Comparison of ENCODE assay signal across 19 cellular contexts in genomic region chr9:68749135-68749534, GRCh38.
"Had no signal": no experiment of that assay in that cellular context is flagged by ENCODE, and none has a peak within 500 bp of the region (broad histone marks: within the 10 kb centered on the region; RNA-seq: fewer than 3 reads in every experiment).

No MANE protein-coding gene starts in this region.

- H3K9me3 ChIP-seq: esophagus muscularis mucosa, spleen, transverse colon had no signal

- H3K4me1 ChIP-seq: esophagus muscularis mucosa had no signal

- H3K27ac ChIP-seq: esophagus muscularis mucosa, neural progenitor cell, spleen, transverse colon had no signal

- H3K4me1 Mint-ChIP-seq: activated naive CD4-positive, alpha-beta T cell treated with anti-CD3 and anti-CD28 coated beads, Interleukin-2, amount 50 U/mL, for 24 hours; central memory CD8-positive, alpha-beta T cell had no signal

- H3K4me3 ChIP-seq: esophagus muscularis mucosa, neural progenitor cell, spleen, transverse colon had no signal

- DNase-seq: activated B cell treated with CpG ODN at 0.5 μM for 24 hours; activated CD4-positive, alpha-beta T cell treated with anti-CD3 and anti-CD28 coated beads, Interleukin-2, amount 50 U/mL, for 1 hour; activated CD8-positive, alpha-beta T cell treated with anti-CD3 and anti-CD28 coated beads for 36 hours; activated T-cell treated with anti-CD3 and anti-CD28 coated beads, Interleukin-2, amount 50 U/mL, for 48 hours; effector CD4-positive, alpha-beta T cell; left colon; naive thymus-derived CD8-positive, alpha-beta T cell; right cardiac atrium; spleen; stimulated activated naive CD4-positive, alpha-beta T cell treated with Interleukin-2 at 50 U/mL for 16 hours; T-helper 1 cell; transverse colon had no signal

- H3K9me3 Mint-ChIP-seq: activated B cell treated with CpG ODN at 0.5 μM for 24 hours; activated CD8-positive, alpha-beta T cell treated with anti-CD3 and anti-CD28 coated beads for 36 hours; activated naive CD4-positive, alpha-beta T cell treated with anti-CD3 and anti-CD28 coated beads, Interleukin-2, amount 50 U/mL, for 24 hours; activated T-helper 2 cell treated with anti-CD3 and anti-CD28 coated beads, Interferon-gamma antibody, Interleukin-2, Interleukin-4, amounts not matched to agents 10 μg/mL and 5 μg/mL and 100 μg/mL, durations not matched to agents 14 hours and 24 hours and 36 hours; central memory CD8-positive, alpha-beta T cell; dendritic cell treated with granulocyte-macrophage colony-stimulating factor and Interleukin-4, amounts not matched to agents 40 ng/mL and 50 ng/mL, for 4 days; naive thymus-derived CD8-positive, alpha-beta T cell; T-helper 2 cell treated with Interferon-gamma antibody and Interleukin-4, amounts not matched to agents 5 μg/mL and 100 μg/mL, for 36 hours had no signal

- H3K4me2 ChIP-seq: neural progenitor cell had no signal

- H3K27me3 ChIP-seq: esophagus muscularis mucosa, neural progenitor cell, spleen, transverse colon had no signal

- H3K27me3 Mint-ChIP-seq: activated B cell treated with CpG ODN at 0.5 μM for 24 hours; activated CD8-positive, alpha-beta T cell treated with anti-CD3 and anti-CD28 coated beads for 36 hours; activated naive CD4-positive, alpha-beta T cell treated with anti-CD3 and anti-CD28 coated beads, Interleukin-2, amount 50 U/mL, for 24 hours; dendritic cell treated with granulocyte-macrophage colony-stimulating factor and Interleukin-4, amounts not matched to agents 40 ng/mL and 50 ng/mL, for 4 days had no signal

- H3K27ac Mint-ChIP-seq: activated B cell treated with CpG ODN at 0.5 μM for 24 hours; activated CD8-positive, alpha-beta T cell treated with anti-CD3 and anti-CD28 coated beads for 36 hours; activated naive CD4-positive, alpha-beta T cell treated with anti-CD3 and anti-CD28 coated beads, Interleukin-2, amount 50 U/mL, for 24 hours; activated T-helper 2 cell treated with anti-CD3 and anti-CD28 coated beads, Interferon-gamma antibody, Interleukin-2, Interleukin-4, amounts not matched to agents 10 μg/mL and 5 μg/mL and 100 μg/mL, durations not matched to agents 14 hours and 24 hours and 36 hours; dendritic cell treated with granulocyte-macrophage colony-stimulating factor and Interleukin-4, amounts not matched to agents 40 ng/mL and 50 ng/mL, for 4 days; naive thymus-derived CD8-positive, alpha-beta T cell; neural progenitor cell; T-helper 2 cell treated with Interferon-gamma antibody and Interleukin-4, amounts not matched to agents 5 μg/mL and 100 μg/mL, for 36 hours had no signal

- ATAC-seq: activated CD8-positive, alpha-beta T cell treated with anti-CD3 and anti-CD28 coated beads for 36 hours; left colon; naive thymus-derived CD8-positive, alpha-beta T cell had no signal

- H3K36me3 Mint-ChIP-seq: activated naive CD4-positive, alpha-beta T cell treated with anti-CD3 and anti-CD28 coated beads, Interleukin-2, amount 50 U/mL, for 24 hours; naive thymus-derived CD8-positive, alpha-beta T cell had no signal

- H3K36me3 ChIP-seq: esophagus muscularis mucosa, neural progenitor cell, spleen, transverse colon had no signal

- H3K4me3 Mint-ChIP-seq: activated B cell treated with CpG ODN at 0.5 μM for 24 hours; activated CD8-positive, alpha-beta T cell treated with anti-CD3 and anti-CD28 coated beads for 36 hours; activated naive CD4-positive, alpha-beta T cell treated with anti-CD3 and anti-CD28 coated beads, Interleukin-2, amount 50 U/mL, for 24 hours; central memory CD8-positive, alpha-beta T cell; dendritic cell treated with granulocyte-macrophage colony-stimulating factor and Interleukin-4, amounts not matched to agents 40 ng/mL and 50 ng/mL, for 4 days; naive thymus-derived CD8-positive, alpha-beta T cell; neural progenitor cell; T-helper 2 cell treated with Interferon-gamma antibody and Interleukin-4, amounts not matched to agents 5 μg/mL and 100 μg/mL, for 36 hours had no signal

- H2AFZ ChIP-seq: neural progenitor cell had no signal
